In genomic region chr19:4575978-4576933, GRCh38 we compare ENCODE assay signal across 8 cellular contexts. TPM values are rescaled to one million over a fixed set of nuclear protein-coding genes. Genes with fewer than 3 reads are reported as not detected.
DNase-seq lines count a peak whose midpoint lies in the region; ATAC-seq, FAIRE-seq and TF ChIP-seq lines count a peak whose summit lies in the region.

No MANE protein-coding gene starts in this region.

- 52 to 61% (median 59%) methylated on average over 17 of the region's 17 CpGs for WGBS in psoas muscle, 3 donors

- H3K4me3 Mint-ChIP-seq in activated T-helper 2 cell treated with anti-CD3 and anti-CD28 coated beads, Interferon-gamma antibody, Interleukin-2, Interleukin-4, amounts not matched to agents 10 μg/mL and 5 μg/mL and 100 μg/mL, durations not matched to agents 14 hours and 24 hours and 36 hours (ENCODE audit: low read depth), result no peak overlapping the region

- DNase-seq in NCI-H146 (lab: John Stamatoyannopoulos, UW) (peak; percentile 7), NCI-H146 treated with DMSO at 0.1 percent for 48 hours (lab: John Stamatoyannopoulos, UW; ENCODE audit: unreplicated experiment) (no peak), glomerular visceral epithelial cell (ENCODE audit: extremely low spot score) (peak; percentile 69), psoas muscle (peak; percentile 70 to 80), urothelium cell line (ENCODE audit: low spot score) (peak; percentile 53), NCI-H2107 (lab: John Stamatoyannopoulos, UW) (no peak)
- peak; percentile 43 for DNase-seq in activated T-helper 2 cell treated with anti-CD3 and anti-CD28 coated beads, Interferon-gamma antibody, Interleukin-2, Interleukin-4, amounts not matched to agents 10 μg/mL and 5 μg/mL and 100 μg/mL, durations not matched to agents 14 hours and 24 hours and 36 hours (ENCODE audit: low spot score)

- H3K4me1 ChIP-seq in OCI-LY3 (ENCODE audit: low read length), result peaks cover 17% of the 10 kb centered on the region
- H3K4me1 ChIP-seq in psoas muscle, result no peaks in the 10 kb centered on the region

- TF ChIP-seq CTCF in OCI-LY3 (IDR thresholded peaks at IDR 0.05; ENCODE audit: low read depth, low read length) (peak; percentile 87), psoas muscle (IDR thresholded peaks at IDR 0.05) (peak; percentile 70)

- H2AFZ ChIP-seq in OCI-LY3 (ENCODE audit: low read depth, low read length), result no peak overlapping the region

- H3K27me3 Mint-ChIP-seq in activated T-helper 2 cell treated with anti-CD3 and anti-CD28 coated beads, Interferon-gamma antibody, Interleukin-2, Interleukin-4, amounts not matched to agents 10 μg/mL and 5 μg/mL and 100 μg/mL, durations not matched to agents 14 hours and 24 hours and 36 hours (ENCODE audit: low read depth), result peaks cover 34% of the 10 kb centered on the region

- H3K9me3 ChIP-seq in OCI-LY3 (ENCODE audit: insufficient read depth, low read length) (no peaks in the 10 kb centered on the region), psoas muscle (no peaks in the 10 kb centered on the region)

- intact Hi-C loops in activated T-helper 2 cell treated with anti-CD3 and anti-CD28 coated beads, Interferon-gamma antibody, Interleukin-2, Interleukin-4, amounts not matched to agents 10 μg/mL and 5 μg/mL and 100 μg/mL, durations not matched to agents 14 hours and 24 hours and 36 hours (cut with micrococcal nuclease), result loop anchor here (1.0 kb wide), 1 partner anchor 60 kb away; no protein-coding TSS in a partner anchor
- intact Hi-C loops in psoas muscle (cut with DNase I), result loop anchor here (2.0 to 5.0 kb wide), 3 partner anchors 56 to 136 kb away; no protein-coding TSS in a partner anchor

- H3K4me1 Mint-ChIP-seq in activated T-helper 2 cell treated with anti-CD3 and anti-CD28 coated beads, Interferon-gamma antibody, Interleukin-2, Interleukin-4, amounts not matched to agents 10 μg/mL and 5 μg/mL and 100 μg/mL, durations not matched to agents 14 hours and 24 hours and 36 hours (ENCODE audit: low read depth), result no peaks in the 10 kb centered on the region

- H3K27me3 ChIP-seq in OCI-LY3 (ENCODE audit: low read depth, low read length), result no peaks in the 10 kb centered on the region
- H3K27me3 ChIP-seq in psoas muscle (ENCODE audit: insufficient read depth in 3 of 3, low read length in 2 of 3), result peaks cover 0 to 18% (median 9%) of the 10 kb centered on the region in 3 donors

- H3K4me3 ChIP-seq in OCI-LY3 (ENCODE audit: low read length) (no peak overlapping the region), psoas muscle (no peak overlapping the region)

- no peak overlapping the region for H3K27ac ChIP-seq in OCI-LY3 (ENCODE audit: low read length)
- H3K27ac ChIP-seq in psoas muscle, result peak overlapping the region; percentile 69

- no peak overlapping the region for H3K27ac Mint-ChIP-seq in activated T-helper 2 cell treated with anti-CD3 and anti-CD28 coated beads, Interferon-gamma antibody, Interleukin-2, Interleukin-4, amounts not matched to agents 10 μg/mL and 5 μg/mL and 100 μg/mL, durations not matched to agents 14 hours and 24 hours and 36 hours

- peaks cover 13% of the 10 kb centered on the region for H3K79me2 ChIP-seq in OCI-LY3 (ENCODE audit: low read length)

- FAIRE-seq in urothelium cell line (lab: Jason Lieb, UNC), result no peak

- H3K36me3 ChIP-seq in OCI-LY3 (replicated peaks; ENCODE audit: low read depth, low read length), result peaks cover 8% of the 10 kb centered on the region
- no peaks in the 10 kb centered on the region for H3K36me3 ChIP-seq in psoas muscle (ENCODE audit: insufficient read depth in 1 of 2, low read depth in 1 of 2)

- peak; percentile 59 to 78 (median 65) for ATAC-seq in psoas muscle

- H3K9me3 Mint-ChIP-seq in activated T-helper 2 cell treated with anti-CD3 and anti-CD28 coated beads, Interferon-gamma antibody, Interleukin-2, Interleukin-4, amounts not matched to agents 10 μg/mL and 5 μg/mL and 100 μg/mL, durations not matched to agents 14 hours and 24 hours and 36 hours, result no peaks in the 10 kb centered on the region

- H3K9ac ChIP-seq in OCI-LY3 (ENCODE audit: low read length), result no peak overlapping the region

- H4K20me1 ChIP-seq in OCI-LY3 (ENCODE audit: insufficient read depth, low read length), result peaks cover 18% of the 10 kb centered on the region

- no peak overlapping the region for H3K4me2 ChIP-seq in OCI-LY3 (ENCODE audit: low read length)

- H3K36me3 Mint-ChIP-seq in activated T-helper 2 cell treated with anti-CD3 and anti-CD28 coated beads, Interferon-gamma antibody, Interleukin-2, Interleukin-4, amounts not matched to agents 10 μg/mL and 5 μg/mL and 100 μg/mL, durations not matched to agents 14 hours and 24 hours and 36 hours (ENCODE audit: low read depth), result no peaks in the 10 kb centered on the region

RNA-seq across cellular contexts. Expression of gene SEMA6B, which starts 16.8 kb away (rescaled TPM):
- total RNA-seq in activated T-helper 2 cell treated with anti-CD3 and anti-CD28 coated beads, Interferon-gamma antibody, Interleukin-2, Interleukin-4, amounts not matched to agents 10 μg/mL and 5 μg/mL and 100 μg/mL, durations not matched to agents 14 hours and 24 hours and 36 hours, result not detected in 2 replicates
- total RNA-seq in psoas muscle, result 10 to 100 TPM in 2 of 4 donors, 1 to 10 TPM in 2; 6.2 to 11.7 (median 10.0) TPM
- polyA plus RNA-seq in psoas muscle, result 1 to 10 TPM; 2.3 to 7.1 (median 5.6) TPM

RNA-seq across cellular contexts. Expression of gene LRG1, which starts 36.4 kb away (rescaled TPM):
- 0.18 and 0.37 TPM in 2 replicates for total RNA-seq in activated T-helper 2 cell treated with anti-CD3 and anti-CD28 coated beads, Interferon-gamma antibody, Interleukin-2, Interleukin-4, amounts not matched to agents 10 μg/mL and 5 μg/mL and 100 μg/mL, durations not matched to agents 14 hours and 24 hours and 36 hours
- total RNA-seq in psoas muscle, result 1 to 10 TPM in 1 of 4 donors, under 1 TPM in 2, not detected in 1; 0.42 to 1.8 (median 0.53) TPM
- under 1 TPM; 0.09 to 0.42 (median 0.15) TPM for polyA plus RNA-seq in psoas muscle

RNA-seq across cellular contexts. Expression of gene PLIN5, which starts 41.2 kb away (rescaled TPM):
- 0.27 TPM in 1 of 2 replicates, not detected in the other for total RNA-seq in activated T-helper 2 cell treated with anti-CD3 and anti-CD28 coated beads, Interferon-gamma antibody, Interleukin-2, Interleukin-4, amounts not matched to agents 10 μg/mL and 5 μg/mL and 100 μg/mL, durations not matched to agents 14 hours and 24 hours and 36 hours
- 100 to 1,000 TPM in 2 of 4 donors, 10 to 100 TPM in 2; 61.7 to 143 (median 118) TPM for total RNA-seq in psoas muscle
- 10 to 100 TPM; 14.5 to 96.8 (median 22.8) TPM for polyA plus RNA-seq in psoas muscle

RNA-seq across cellular contexts. Expression of gene PLIN4, which starts 58.0 kb away (rescaled TPM):
- 0.05 and 0.09 TPM in 2 replicates for total RNA-seq in activated T-helper 2 cell treated with anti-CD3 and anti-CD28 coated beads, Interferon-gamma antibody, Interleukin-2, Interleukin-4, amounts not matched to agents 10 μg/mL and 5 μg/mL and 100 μg/mL, durations not matched to agents 14 hours and 24 hours and 36 hours
- total RNA-seq in psoas muscle, result 100 to 1,000 TPM; 115 to 309 (median 183) TPM
- 10 to 100 TPM; 29.0 to 97.8 (median 50.4) TPM for polyA plus RNA-seq in psoas muscle

Comparison
In these comparisons a context has a peak if more than half of its experiments do, and no peak if none do; other contexts are left out.
1. DNase-seq: peak in NCI-H146 (single experiment), activated T-helper 2 cell treated with anti-CD3 and anti-CD28 coated beads, Interferon-gamma antibody, Interleukin-2, Interleukin-4, amounts not matched to agents 10 μg/mL and 5 μg/mL and 100 μg/mL, durations not matched to agents 14 hours and 24 hours and 36 hours (single experiment), glomerular visceral epithelial cell (single experiment), psoas muscle (2 of 2) and urothelium cell line (single experiment); none in NCI-H146 treated with DMSO at 0.1 percent for 48 hours (single experiment) and NCI-H2107 (single experiment).
2. RNA of gene PLIN5, which starts 41.2 kb away (total RNA-seq): 61.7 to 143 TPM in psoas muscle; 0.27 TPM in activated T-helper 2 cell treated with anti-CD3 and anti-CD28 coated beads, Interferon-gamma antibody, Interleukin-2, Interleukin-4, amounts not matched to agents 10 μg/mL and 5 μg/mL and 100 μg/mL, durations not matched to agents 14 hours and 24 hours and 36 hours; every median in the first group is over 10 times any median in the second.